In the genomic region with DNA sequence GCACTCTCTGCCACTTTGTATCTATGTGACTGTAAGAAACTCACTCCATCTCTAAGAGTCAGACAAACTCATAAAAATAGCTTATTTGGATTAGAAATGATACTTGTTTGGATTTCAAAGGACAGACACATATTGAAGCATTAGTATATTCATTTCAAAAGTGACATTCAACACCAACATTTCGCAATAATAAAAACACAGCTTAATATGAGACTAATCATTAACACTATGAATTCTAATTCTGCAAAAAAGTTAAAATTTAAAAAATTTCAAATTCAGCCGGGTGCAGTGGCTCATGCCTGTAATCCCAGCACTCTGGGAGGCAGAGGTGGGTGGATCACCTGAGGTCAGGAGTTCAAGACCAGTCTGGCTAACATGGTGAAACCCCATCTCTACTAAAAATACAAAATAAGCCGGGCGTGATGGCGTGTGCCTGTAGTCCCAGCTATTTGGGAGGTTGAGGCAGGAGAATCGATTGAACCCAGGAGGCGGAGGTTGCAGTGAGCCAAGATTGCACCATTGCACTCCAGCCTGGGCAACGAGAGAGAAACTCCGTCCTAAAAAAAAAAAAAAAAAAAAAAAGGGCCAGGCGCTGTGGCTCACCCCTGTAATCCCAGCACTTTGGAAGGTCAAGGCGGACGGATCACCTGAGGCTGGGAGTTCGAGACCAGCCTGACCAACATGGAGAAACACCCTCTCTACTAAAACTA, we compare ENCODE assay signal across 1 cellular context. TPM values are rescaled to one million over a fixed set of nuclear protein-coding genes. Genes with fewer than 3 reads are reported as not detected.
"Had no signal": no experiment of that assay in that cellular context is flagged by ENCODE, and none has a peak within 500 bp of the region (broad histone marks: within the 10 kb centered on the region; RNA-seq: fewer than 3 reads in every experiment).

No MANE protein-coding gene starts in this region.

RNA-seq across cellular contexts. Expression of gene NEK10, which starts 55.8 kb away (rescaled TPM):
- total RNA-seq: ascending aorta had no signal
